Comparison of ENCODE assay signal across 1 cellular context in genomic region chr15:78565951-78566774, GRCh38.
A peak's percentile ranks its signal among the peaks of the same experiment; 100 is the strongest.
TF ChIP-seq lines count a peak whose summit lies in the region.

No MANE protein-coding gene starts in this region.

TF ChIP-seq in H1, 55 proteins besides CTCF, POLR2A, EP300 and RAD21 (continued from another document):
- TF ChIP-seq ASH2L (IDR thresholded peaks at IDR 0.05; ENCODE audit: low read length) (peak; percentile 64), SAP30 (IDR thresholded peaks at IDR 0.05; ENCODE audit: insufficient read depth, insufficient replicate concordance, low read length) (peak; percentile 55), KDM5A (IDR thresholded peaks at IDR 0.05; ENCODE audit: low read length) (no peak), SIRT6 (IDR thresholded peaks at IDR 0.05; ENCODE audit: low read length) (no peak), HDAC2 (IDR thresholded peaks at IDR 0.05; ENCODE audit: borderline replicate concordance in 1 of 2, low read depth in 2 of 2, low read length in 2 of 2) (0 out of 4 replicates have a peak, but pooled peaks of 1 of the 2 experiments have one; percentile 5)
TF ChIP-seq in H1: peak in this region for 4.
